ENCODE assay signal across 18 cellular contexts in the genomic region with DNA sequence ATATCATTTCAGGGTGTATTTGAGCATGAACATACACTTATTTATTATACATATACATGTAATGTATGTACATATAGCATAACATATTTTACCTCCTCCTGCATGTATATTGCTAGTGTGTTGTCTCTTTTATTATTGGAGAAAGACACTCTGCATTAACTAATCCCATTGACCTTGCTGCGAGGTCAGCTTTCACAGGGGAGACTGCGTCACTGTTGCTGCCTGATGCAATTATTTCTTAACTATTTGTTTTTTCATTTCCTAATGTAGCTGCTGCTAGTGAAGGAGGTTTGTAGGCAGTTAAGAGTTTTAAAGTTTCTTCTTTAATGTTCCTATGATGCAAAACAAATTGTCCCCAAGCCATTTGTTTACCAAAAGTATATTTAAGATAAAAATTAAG.
DNase-seq lines count a peak whose midpoint lies in the region; ATAC-seq and TF ChIP-seq lines count a peak whose summit lies in the region.
"Had no signal": no experiment of that assay in that cellular context is flagged by ENCODE, and none has a peak within 500 bp of the region (broad histone marks: within the 10 kb centered on the region; RNA-seq: fewer than 3 reads in every experiment).

No MANE protein-coding gene starts in this region.

- H3K27me3 ChIP-seq in GM23338 (ENCODE audit: insufficient read depth) (no peaks in the 10 kb centered on the region), adrenal gland (no peaks in the 10 kb centered on the region), ascending aorta (no peaks in the 10 kb centered on the region), SK-N-SH (ENCODE audit: insufficient read depth) (no peaks in the 10 kb centered on the region)
- H3K27me3 ChIP-seq: MG63 had no signal

- H3K36me3 Mint-ChIP-seq in GM23338 (ENCODE audit: low read depth) = no peaks in the 10 kb centered on the region

- H3K4me1 Mint-ChIP-seq in GM23338 = no peaks in the 10 kb centered on the region

- 34 to 52% (median 35%) methylated on average over 2 of the region's 2 CpGs for WGBS in adrenal gland, 4 donors
- WGBS in SK-N-SH (ENCODE audit: low lambda C conversion rate) = 7% methylated on average over 2 of the region's 2 CpGs

- CTCF ChIA-PET in SK-N-SH (lab: Yijun Ruan, JAX) = no interaction called here

- H3K9ac ChIP-seq in SK-N-SH = no peak overlapping the region
- H3K9ac ChIP-seq: KMS-11 had no signal

- H3F3A ChIP-seq in GM23338 (replicated peaks; ENCODE audit: low read depth) (no peaks in the 10 kb centered on the region), SK-N-SH (replicated peaks; ENCODE audit: insufficient read depth) (no peaks in the 10 kb centered on the region)

- ATAC-seq in GM23338 (no peak), HG03571 (IDR thresholded peaks at IDR 0.05; ENCODE audit: unreplicated experiment) (no peak), GM18498 (IDR thresholded peaks at IDR 0.05; ENCODE audit: unreplicated experiment) (no peak)
- ATAC-seq: HCT116, Panc1 had no signal

- no peak for TF ChIP-seq EP300 in SK-N-SH (IDR thresholded peaks at IDR 0.05; ENCODE audit: borderline replicate concordance in 1 of 2, low read depth in 1 of 2, low read length in 1 of 2)

- H3K27ac Mint-ChIP-seq in GM23338 = peak overlapping the region; percentile 52; the same call in 1 of the 2 replicates

- TF ChIP-seq CTCF in GM23338 (conservative IDR thresholded peaks at IDR 0.05; ENCODE audit: low read depth in 2 of 2) (no peak), adrenal gland (IDR thresholded peaks at IDR 0.05) (no peak), ascending aorta (IDR thresholded peaks at IDR 0.05) (no peak), SK-N-SH (IDR thresholded peaks at IDR 0.05) (no peak)

- H4K20me1 ChIP-seq in GM23338 (replicated peaks; ENCODE audit: insufficient read depth) (no peaks in the 10 kb centered on the region), SK-N-SH (ENCODE audit: insufficient read depth) (no peaks in the 10 kb centered on the region)

- H3K4me2 ChIP-seq in GM23338 = no peak overlapping the region
- no peak overlapping the region for H3K4me2 ChIP-seq in SK-N-SH
- H3K4me2 ChIP-seq: KMS-11 had no signal

- POLR2A ChIA-PET in SK-N-SH (lab: Yijun Ruan, JAX) = no interaction called here

- H3K36me3 ChIP-seq in GM23338 (ENCODE audit: insufficient read depth) = no peaks in the 10 kb centered on the region
- no peaks in the 10 kb centered on the region for H3K36me3 ChIP-seq in adrenal gland (replicated peaks in 1 of 2)
- H3K36me3 ChIP-seq in ascending aorta = no peaks in the 10 kb centered on the region
- H3K36me3 ChIP-seq in SK-N-SH (replicated peaks in 1 of 2; ENCODE audit: control insufficient read depth in 1 of 2, insufficient read depth in 2 of 2, low read length in 1 of 2) = no peaks in the 10 kb centered on the region
- H3K36me3 ChIP-seq: MG63 had no signal

- no peaks in the 10 kb centered on the region for H3K9me3 ChIP-seq in adrenal gland (replicated peaks in 1 of 3)
- no peaks in the 10 kb centered on the region for H3K9me3 ChIP-seq in ascending aorta
- no peaks in the 10 kb centered on the region for H3K9me3 ChIP-seq in SK-N-SH
- H3K9me3 ChIP-seq: MG63 had no signal

- H2AFZ ChIP-seq in GM23338 (no peak overlapping the region), SK-N-SH (ENCODE audit: low read depth) (no peak overlapping the region)

- no peaks in the 10 kb centered on the region for H3K79me2 ChIP-seq in GM23338 (replicated peaks; ENCODE audit: insufficient read depth)
- H3K79me2 ChIP-seq in SK-N-SH (ENCODE audit: insufficient read depth) = no peaks in the 10 kb centered on the region

- H3K4me1 ChIP-seq in GM23338 (ENCODE audit: insufficient read depth) (no peaks in the 10 kb centered on the region), adrenal gland (replicated peaks in 1 of 2) (no peaks in the 10 kb centered on the region), ascending aorta (no peaks in the 10 kb centered on the region), SK-N-SH (ENCODE audit: control insufficient read depth in 1 of 2, insufficient read depth in 2 of 2, low read depth in 1 of 2, low read length in 1 of 2) (no peaks in the 10 kb centered on the region)

- TF ChIP-seq RAD21 in SK-N-SH (IDR thresholded peaks at IDR 0.05; ENCODE audit: low read length) = no peak

- H3K9me3 Mint-ChIP-seq in GM23338 = no peaks in the 10 kb centered on the region; the same call in 2 of the 3 replicates

- H3K27ac ChIP-seq in GM23338 (ENCODE audit: low read depth) (no peak overlapping the region), adrenal gland (no peak overlapping the region), ascending aorta (no peak overlapping the region), SK-N-SH (ENCODE audit: low read depth in 2 of 2, low read length in 1 of 2) (no peak overlapping the region)
- H3K27ac ChIP-seq: KMS-11, SK-N-MC had no signal

- no peak for TF ChIP-seq POLR2A in adrenal gland (IDR thresholded peaks at IDR 0.05)

- intact Hi-C loops in adrenal gland (cut with DNase I) (no loop called here), ascending aorta (cut with DNase I) (no loop called here)

- DNase-seq in GM23338 (ENCODE audit: low spot score) (no peak), NCI-H82 treated with DMSO at 0.1 percent for 48 hours (lab: John Stamatoyannopoulos, UW; ENCODE audit: unreplicated experiment) (peak; percentile 6), adrenal gland (peak in 5 of 7 donors; percentile 16 to 46 (median 26)), retina (peak; percentile 3), ascending aorta (ENCODE audit: low spot score in 2 of 2) (no peak), SK-N-SH (no peak)
- DNase-seq: COR-L47, MG63, NCI-H1092 treated with DMSO at 0.1 percent for 48 hours, NCI-H2081 treated with DMSO at 0.1 percent for 48 hours, NCI-H226, NCI-H526 treated with DMSO at 0.1 percent for 48 hours had no signal

- H3K9me2 ChIP-seq in GM23338 (ENCODE audit: insufficient read depth) = 0 out of 2 replicates have a peak, but pooled peaks cover 3% of the 10 kb centered on the region
- no peaks in the 10 kb centered on the region for H3K9me2 ChIP-seq in SK-N-SH

- H3K4me3 ChIP-seq in GM23338 (no peak overlapping the region), adrenal gland (no peak overlapping the region), ascending aorta (no peak overlapping the region), SK-N-SH (ENCODE audit: low read depth in 2 of 2, low read length in 1 of 2) (no peak overlapping the region)
- H3K4me3 ChIP-seq: MG63, SK-N-MC had no signal

- H3K4me3 Mint-ChIP-seq in GM23338 = no peak overlapping the region

- H3K27me3 Mint-ChIP-seq in GM23338 (ENCODE audit: insufficient read depth, low read depth, poor library complexity) = no peaks in the 10 kb centered on the region

TF ChIP-seq in GM23338, 12 proteins besides CTCF, POLR2A, EP300 and RAD21:
- TF ChIP-seq JUNB (IDR thresholded peaks at IDR 0.05; ENCODE audit: unreplicated experiment) = no peak

TF ChIP-seq in SK-N-SH, 30 proteins besides CTCF, POLR2A, EP300 and RAD21:
- TF ChIP-seq CHD2 (IDR thresholded peaks at IDR 0.05; ENCODE audit: low read length, partially characterized antibody) (no peak), NRF1 (IDR thresholded peaks at IDR 0.05; ENCODE audit: low read depth, low read length) (no peak), TEAD4 (IDR thresholded peaks at IDR 0.05; ENCODE audit: borderline replicate concordance, insufficient read depth) (no peak), FOXM1 (IDR thresholded peaks at IDR 0.05; ENCODE audit: low read depth) (no peak)
- TF ChIP-seq, protein P1, sequence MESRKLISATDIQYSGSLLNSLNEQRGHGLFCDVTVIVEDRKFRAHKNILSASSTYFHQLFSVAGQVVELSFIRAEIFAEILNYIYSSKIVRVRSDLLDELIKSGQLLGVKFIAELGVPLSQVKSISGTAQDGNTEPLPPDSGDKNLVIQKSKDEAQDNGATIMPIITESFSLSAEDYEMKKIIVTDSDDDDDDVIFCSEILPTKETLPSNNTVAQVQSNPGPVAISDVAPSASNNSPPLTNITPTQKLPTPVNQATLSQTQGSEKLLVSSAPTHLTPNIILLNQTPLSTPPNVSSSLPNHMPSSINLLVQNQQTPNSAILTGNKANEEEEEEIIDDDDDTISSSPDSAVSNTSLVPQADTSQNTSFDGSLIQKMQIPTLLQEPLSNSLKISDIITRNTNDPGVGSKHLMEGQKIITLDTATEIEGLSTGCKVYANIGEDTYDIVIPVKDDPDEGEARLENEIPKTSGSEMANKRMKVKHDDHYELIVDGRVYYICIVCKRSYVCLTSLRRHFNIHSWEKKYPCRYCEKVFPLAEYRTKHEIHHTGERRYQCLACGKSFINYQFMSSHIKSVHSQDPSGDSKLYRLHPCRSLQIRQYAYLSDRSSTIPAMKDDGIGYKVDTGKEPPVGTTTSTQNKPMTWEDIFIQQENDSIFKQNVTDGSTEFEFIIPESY (IDR thresholded peaks at IDR 0.05; ENCODE audit: borderline replicate concordance, low read depth) = no peak

Comparison
In these comparisons a context has a peak if more than half of its experiments do, and no peak if none do; other contexts are left out.
1. DNase-seq: peak in NCI-H82 treated with DMSO at 0.1 percent for 48 hours (single experiment), adrenal gland (5 of 7) and retina (single experiment); none in GM23338 (single experiment), ascending aorta (0 of 2) and SK-N-SH (single experiment).